3 cellular contexts compared by ENCODE assay signal in genomic region chr1:155242805-155243358, GRCh38.
TF ChIP-seq lines count a peak whose summit lies in the region.

No MANE protein-coding gene starts in this region.

TF ChIP-seq in A549, 52 proteins besides CTCF, POLR2A, EP300 and RAD21:
- TF ChIP-seq MAZ (IDR thresholded peaks at IDR 0.05; ENCODE audit: borderline replicate concordance, low read depth, low read length) (no peak), FOSL2 (IDR thresholded peaks at IDR 0.05) (no peak), FOSL2 (CRISPR knock-in tag; IDR thresholded peaks at IDR 0.05) (no peak), JUN (IDR thresholded peaks at IDR 0.05) (no peak), NPAS2 (CRISPR knock-in tag; IDR thresholded peaks at IDR 0.05; ENCODE audit: borderline replicate concordance) (no peak), SMC3 (IDR thresholded peaks at IDR 0.05) (no peak), NFE2L2 (conservative IDR thresholded peaks at IDR 0.05; ENCODE audit: low read length) (no peak), BCL3 (IDR thresholded peaks at IDR 0.05) (no peak), TP53 (CRISPR knock-in tag; IDR thresholded peaks at IDR 0.05) (no peak), POLR2AphosphoS2 (conservative IDR thresholded peaks at IDR 0.05; ENCODE audit: low read length) (no peak), CBX8 (IDR thresholded peaks at IDR 0.05) (no peak), MAFK (IDR thresholded peaks at IDR 0.05; ENCODE audit: partially characterized antibody) (no peak), KDM5A (IDR thresholded peaks at IDR 0.05) (no peak), ZNF302 (CRISPR knock-in tag; IDR thresholded peaks at IDR 0.05) (no peak), JUNB (IDR thresholded peaks at IDR 0.05) (no peak), FOXS1 (CRISPR knock-in tag; IDR thresholded peaks at IDR 0.05) (no peak)
TF ChIP-seq in A549: peak in this region for 0.

TF ChIP-seq in HEK293, 187 proteins besides CTCF, POLR2A, EP300 and RAD21 (continues in another document):
- TF ChIP-seq ZNF596 (tag by site-specific recombination; IDR thresholded peaks at IDR 0.05) = no peak
- TF ChIP-seq KLF9 (tag by site-specific recombination; IDR thresholded peaks at IDR 0.05; ENCODE audit: low read depth) = no peak
- no peak for TF ChIP-seq ZNF518A (tag by site-specific recombination; conservative IDR thresholded peaks at IDR 0.05; ENCODE audit: low read depth)
- 0 out of 2 replicates have a peak, but pooled peaks have one; percentile 11 for TF ChIP-seq OSR2 (tag by site-specific recombination; IDR thresholded peaks at IDR 0.05)
- peak; percentile 63 for TF ChIP-seq BCL6B (tag by site-specific recombination; IDR thresholded peaks at IDR 0.05)
- TF ChIP-seq ZBTB49 (tag by site-specific recombination; IDR thresholded peaks at IDR 0.05; ENCODE audit: low read depth) = no peak
- TF ChIP-seq GLIS2 (tag by site-specific recombination; IDR thresholded peaks at IDR 0.05) = no peak
- no peak for TF ChIP-seq ZNF585B (tag by site-specific recombination; IDR thresholded peaks at IDR 0.05)
- no peak for TF ChIP-seq ZBTB26 (tag by site-specific recombination; optimal IDR thresholded peaks at IDR 0.05)

TF ChIP-seq in K562, 482 proteins besides CTCF, POLR2A, EP300 and RAD21:
- peak; percentile 70 for TF ChIP-seq PKNOX1 (IDR thresholded peaks at IDR 0.05)
- TF ChIP-seq CEBPG (CRISPR knock-in tag; IDR thresholded peaks at IDR 0.05) = no peak
- no peak for TF ChIP-seq CEBPG (tag; conservative IDR thresholded peaks at IDR 0.05 in 1 of 2, IDR thresholded peaks at IDR 0.05 in 1 of 2)
- peak; percentile 60; the same call in 1 of the 2 replicates for TF ChIP-seq CEBPB (tag; IDR thresholded peaks at IDR 0.05)
- TF ChIP-seq MEIS2 (IDR thresholded peaks at IDR 0.05; ENCODE audit: partially characterized antibody) = peak; percentile 90
- 0 out of 2 replicates have a peak, but pooled peaks have one; percentile 11 for TF ChIP-seq C11orf30 (IDR thresholded peaks at IDR 0.05; ENCODE audit: low read depth)
- peak; percentile 36; the same call in 1 of the 2 replicates for TF ChIP-seq SP1 (CRISPR knock-in tag; IDR thresholded peaks at IDR 0.05)
- TF ChIP-seq NFE2 (IDR thresholded peaks at IDR 0.05; ENCODE audit: low read depth) = 0 out of 2 replicates have a peak, but pooled peaks have one; percentile 26
- no peak for TF ChIP-seq YY1 (IDR thresholded peaks at IDR 0.05; ENCODE audit: borderline replicate concordance in 1 of 3, control insufficient read depth in 1 of 3, extremely low read depth in 1 of 3, insufficient read depth in 3 of 3, insufficient read length in 1 of 3, insufficient replicate concordance in 2 of 3, low read depth in 1 of 3, low read length in 2 of 3)
- no peak for TF ChIP-seq HNRNPL (IDR thresholded peaks at IDR 0.05; ENCODE audit: low read depth, low read length)
- TF ChIP-seq ZNF407 (IDR thresholded peaks at IDR 0.05; ENCODE audit: low read depth) = no peak
- no peak for TF ChIP-seq PBX2 (CRISPR knock-in tag; IDR thresholded peaks at IDR 0.05; ENCODE audit: low read depth)
- TF ChIP-seq PBX2 (tag; conservative IDR thresholded peaks at IDR 0.05; ENCODE audit: low read depth) = peak; percentile 80
